In the genomic region with DNA sequence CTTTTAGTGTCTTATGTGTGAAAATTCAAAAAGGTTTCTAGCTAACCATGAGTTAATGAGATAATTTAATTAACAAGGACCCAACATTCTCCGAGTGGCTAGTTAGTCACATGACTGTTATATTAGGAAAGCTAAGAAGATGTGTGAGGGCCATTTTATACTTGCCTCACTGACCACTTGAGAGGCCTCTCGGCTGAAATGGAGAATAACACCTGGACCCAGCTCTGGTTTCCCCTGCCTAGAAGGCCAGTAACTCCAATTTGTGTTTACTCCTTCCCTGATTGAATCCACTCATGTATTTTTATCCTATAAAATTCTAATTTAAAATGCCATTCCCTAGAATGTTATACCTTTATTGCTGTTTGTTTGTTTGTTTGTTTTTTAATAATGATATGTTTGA, we compare ENCODE assay signal across 1 cellular context.
TF ChIP-seq lines count a peak whose summit lies in the region.

No MANE protein-coding gene starts in this region.

TF ChIP-seq in K562, 482 proteins besides CTCF, POLR2A, EP300 and RAD21 (continued from another document):
- TF ChIP-seq, protein P1, sequence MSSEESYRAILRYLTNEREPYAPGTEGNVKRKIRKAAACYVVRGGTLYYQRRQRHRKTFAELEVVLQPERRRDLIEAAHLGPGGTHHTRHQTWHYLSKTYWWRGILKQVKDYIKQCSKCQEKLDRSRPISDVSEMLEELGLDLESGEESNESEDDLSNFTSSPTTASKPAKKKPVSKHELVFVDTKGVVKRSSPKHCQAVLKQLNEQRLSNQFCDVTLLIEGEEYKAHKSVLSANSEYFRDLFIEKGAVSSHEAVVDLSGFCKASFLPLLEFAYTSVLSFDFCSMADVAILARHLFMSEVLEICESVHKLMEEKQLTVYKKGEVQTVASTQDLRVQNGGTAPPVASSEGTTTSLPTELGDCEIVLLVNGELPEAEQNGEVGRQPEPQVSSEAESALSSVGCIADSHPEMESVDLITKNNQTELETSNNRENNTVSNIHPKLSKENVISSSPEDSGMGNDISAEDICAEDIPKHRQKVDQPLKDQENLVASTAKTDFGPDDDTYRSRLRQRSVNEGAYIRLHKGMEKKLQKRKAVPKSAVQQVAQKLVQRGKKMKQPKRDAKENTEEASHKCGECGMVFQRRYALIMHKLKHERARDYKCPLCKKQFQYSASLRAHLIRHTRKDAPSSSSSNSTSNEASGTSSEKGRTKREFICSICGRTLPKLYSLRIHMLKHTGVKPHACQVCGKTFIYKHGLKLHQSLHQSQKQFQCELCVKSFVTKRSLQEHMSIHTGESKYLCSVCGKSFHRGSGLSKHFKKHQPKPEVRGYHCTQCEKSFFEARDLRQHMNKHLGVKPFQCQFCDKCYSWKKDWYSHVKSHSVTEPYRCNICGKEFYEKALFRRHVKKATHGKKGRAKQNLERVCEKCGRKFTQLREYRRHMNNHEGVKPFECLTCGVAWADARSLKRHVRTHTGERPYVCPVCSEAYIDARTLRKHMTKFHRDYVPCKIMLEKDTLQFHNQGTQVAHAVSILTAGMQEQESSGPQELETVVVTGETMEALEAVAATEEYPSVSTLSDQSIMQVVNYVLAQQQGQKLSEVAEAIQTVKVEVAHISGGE (CRISPR knock-in tag; IDR thresholded peaks at IDR 0.05), result no peak
- no peak for TF ChIP-seq EHMT2 (IDR thresholded peaks at IDR 0.05)
TF ChIP-seq in K562: peak in this region for 1.
